In genomic region chr15:76974456-76975083, GRCh38 we compare ENCODE assay signal across 25 cellular contexts. TPM values are rescaled to one million over a fixed set of nuclear protein-coding genes. Genes with fewer than 3 reads are reported as not detected.
A peak's percentile ranks its signal among the peaks of the same experiment; 100 is the strongest.
DNase-seq lines count a peak whose midpoint lies in the region; ATAC-seq, FAIRE-seq and TF ChIP-seq lines count a peak whose summit lies in the region.
"Had no signal": no experiment of that assay in that cellular context is flagged by ENCODE, and none has a peak within 500 bp of the region (broad histone marks: within the 10 kb centered on the region; RNA-seq: fewer than 3 reads in every experiment).

No MANE protein-coding gene starts in this region.

- peak overlapping the region; percentile 2 for H3K27ac Mint-ChIP-seq in activated naive CD8-positive, alpha-beta T cell treated with anti-CD3 and anti-CD28 coated beads for 36 hours
- no peak overlapping the region for H3K27ac Mint-ChIP-seq in activated naive CD8-positive, alpha-beta T cell treated with anti-CD3 and anti-CD28 coated beads, Interleukin-2, amount 50 U/mL, for 24 hours
- H3K27ac Mint-ChIP-seq in activated naive CD8-positive, alpha-beta T cell treated with anti-CD3 and anti-CD28 coated beads, Interleukin-2, amount 10 ng/mL, durations not matched to agents 7 days and 5 days, result peak overlapping the region; percentile 41

- TF ChIP-seq POLR2A in testis (IDR thresholded peaks at IDR 0.05), result no peak

- no peak for DNase-seq in activated naive CD8-positive, alpha-beta T cell treated with anti-CD3 and anti-CD28 coated beads for 36 hours
- DNase-seq in activated naive CD8-positive, alpha-beta T cell treated with anti-CD3 and anti-CD28 coated beads, Interleukin-2, amount 50 U/mL, for 24 hours, result no peak
- no peak for DNase-seq in activated naive CD8-positive, alpha-beta T cell treated with anti-CD3 and anti-CD28 coated beads, Interleukin-2, amount 10 ng/mL, durations not matched to agents 7 days and 5 days
- DNase-seq in activated T-cell treated with anti-CD3 and anti-CD28 coated beads, Interleukin-2, amount 50 U/mL, for 4 hours, result no peak
- DNase-seq in testis, result no peak
- DNase-seq in small intestine, result no peak
- DNase-seq: activated CD4-positive, alpha-beta T cell treated with anti-CD3 and anti-CD28 coated beads for 1 hour; activated naive CD4-positive, alpha-beta T cell treated with anti-CD3 and anti-CD28 coated beads, Interleukin-2, amount 50 U/mL, for 16 hours; activated T-cell treated with anti-CD3 and anti-CD28 coated beads, Interleukin-2, amount 50 U/mL, for 24 hours; C1 segment of cervical spinal cord; COR-L47; gastrocnemius medialis; Karpas-422; kidney glomerular epithelial cell; lower lobe of right lung; MV-4-11; naive thymus-derived CD4-positive, alpha-beta T cell; NCI-H774; right lobe of liver; stimulated activated CD8-positive, alpha-beta memory T cell treated with anti-CD3 and anti-CD28 coated beads, Interleukin-4, amount 100 ng/mL, for 48 hours; transverse colon had no signal

- peaks cover 9% of the 10 kb centered on the region for H3K4me1 ChIP-seq in Loucy (ENCODE audit: insufficient read depth, low read length, poor library complexity, severe bottlenecking)
- peaks cover 9% of the 10 kb centered on the region for H3K4me1 ChIP-seq in testis
- no peaks in the 10 kb centered on the region for H3K4me1 ChIP-seq in small intestine (ENCODE audit: control insufficient read depth in 2 of 2, insufficient read depth in 1 of 2, low read depth in 1 of 2, low read length in 1 of 2)
- H3K4me1 ChIP-seq: lower lobe of right lung, prostate gland, right lobe of liver, transverse colon had no signal

- H3K27me3 ChIP-seq in Loucy (ENCODE audit: insufficient read depth, low read length, poor library complexity, severe bottlenecking) (no peaks in the 10 kb centered on the region), testis (no peaks in the 10 kb centered on the region), small intestine (ENCODE audit: control insufficient read depth in 2 of 2, insufficient read depth in 2 of 2, low read length in 2 of 2) (no peaks in the 10 kb centered on the region)
- H3K27me3 ChIP-seq: gastrocnemius medialis, right lobe of liver, transverse colon had no signal

- peaks cover 17% of the 10 kb centered on the region for H3K4me1 Mint-ChIP-seq in activated naive CD8-positive, alpha-beta T cell treated with anti-CD3 and anti-CD28 coated beads for 36 hours
- peaks cover 25% of the 10 kb centered on the region for H3K4me1 Mint-ChIP-seq in activated naive CD8-positive, alpha-beta T cell treated with anti-CD3 and anti-CD28 coated beads, Interleukin-2, amount 50 U/mL, for 24 hours
- peaks cover 27% of the 10 kb centered on the region for H3K4me1 Mint-ChIP-seq in activated naive CD8-positive, alpha-beta T cell treated with anti-CD3 and anti-CD28 coated beads, Interleukin-2, amount 10 ng/mL, durations not matched to agents 7 days and 5 days
- H3K4me1 Mint-ChIP-seq in activated T-cell treated with anti-CD3 and anti-CD28 coated beads, Interleukin-2, amount 50 U/mL, for 4 hours (ENCODE audit: low read depth), result peaks cover 15% of the 10 kb centered on the region

- no peak overlapping the region for H3K4me3 Mint-ChIP-seq in activated naive CD8-positive, alpha-beta T cell treated with anti-CD3 and anti-CD28 coated beads for 36 hours
- H3K4me3 Mint-ChIP-seq in activated naive CD8-positive, alpha-beta T cell treated with anti-CD3 and anti-CD28 coated beads, Interleukin-2, amount 50 U/mL, for 24 hours, result no peak overlapping the region
- H3K4me3 Mint-ChIP-seq in activated naive CD8-positive, alpha-beta T cell treated with anti-CD3 and anti-CD28 coated beads, Interleukin-2, amount 10 ng/mL, durations not matched to agents 7 days and 5 days, result no peak overlapping the region
- no peak overlapping the region for H3K4me3 Mint-ChIP-seq in activated T-cell treated with anti-CD3 and anti-CD28 coated beads, Interleukin-2, amount 50 U/mL, for 4 hours
- H3K4me3 Mint-ChIP-seq: activated T-cell treated with anti-CD3 and anti-CD28 coated beads, Interleukin-2, amount 50 U/mL, for 24 hours; naive thymus-derived CD4-positive, alpha-beta T cell had no signal

- H3K36me3 Mint-ChIP-seq in activated naive CD8-positive, alpha-beta T cell treated with anti-CD3 and anti-CD28 coated beads for 36 hours, result peaks cover 2% of the 10 kb centered on the region
- no peaks in the 10 kb centered on the region for H3K36me3 Mint-ChIP-seq in activated naive CD8-positive, alpha-beta T cell treated with anti-CD3 and anti-CD28 coated beads, Interleukin-2, amount 50 U/mL, for 24 hours (ENCODE audit: low read depth)
- H3K36me3 Mint-ChIP-seq in activated naive CD8-positive, alpha-beta T cell treated with anti-CD3 and anti-CD28 coated beads, Interleukin-2, amount 10 ng/mL, durations not matched to agents 7 days and 5 days, result peaks cover 3% of the 10 kb centered on the region
- no peaks in the 10 kb centered on the region for H3K36me3 Mint-ChIP-seq in activated T-cell treated with anti-CD3 and anti-CD28 coated beads, Interleukin-2, amount 50 U/mL, for 4 hours (ENCODE audit: insufficient read depth)

- H3K36me3 ChIP-seq in Loucy (ENCODE audit: insufficient read depth, low read length) (no peaks in the 10 kb centered on the region), testis (ENCODE audit: low read depth, missing control alignments) (no peaks in the 10 kb centered on the region), small intestine (ENCODE audit: control insufficient read depth in 2 of 2, insufficient read depth in 2 of 2, low read length in 2 of 2) (no peaks in the 10 kb centered on the region)
- H3K36me3 ChIP-seq: gastrocnemius medialis, lower lobe of right lung, prostate gland, right lobe of liver, transverse colon had no signal

- H3K27ac ChIP-seq in testis (no peak overlapping the region), small intestine (ENCODE audit: low read depth in 1 of 2, low read length in 1 of 2) (no peak overlapping the region)
- H3K27ac ChIP-seq: gastrocnemius medialis, lower lobe of right lung, prostate gland, right lobe of liver, SK-N-MC, transverse colon had no signal

- WGBS in testis, 2 donors, result 80% methylated on average over 4 to 5 of the region's 5 CpGs
- 77 to 83% (median 80%) methylated on average over 5 of the region's 5 CpGs for WGBS in small intestine, 3 donors

- no peaks in the 10 kb centered on the region for H3K9me2 ChIP-seq in Loucy (replicated peaks; ENCODE audit: low read depth, low read length)

- POLR2A ChIA-PET in activated naive CD8-positive, alpha-beta T cell treated with anti-CD3 and anti-CD28 coated beads, Interleukin-2, amount 10 ng/mL, durations not matched to agents 7 days and 5 days (lab: Charles Lee), result interaction anchor here (0.9 to 2.3 kb wide), 3 partner anchors 21 to 205 kb away, joined by 3 to 17 read pairs (median 12); partner anchors contain the start of gene PSTPIP1

- H3K9me3 ChIP-seq in Loucy (ENCODE audit: insufficient read depth, low read depth, low read length) (no peaks in the 10 kb centered on the region), testis (no peaks in the 10 kb centered on the region), small intestine (ENCODE audit: control insufficient read depth, low read depth) (no peaks in the 10 kb centered on the region)
- H3K9me3 ChIP-seq: gastrocnemius medialis, lower lobe of right lung, prostate gland, right lobe of liver, transverse colon had no signal

- no peaks in the 10 kb centered on the region for H3K27me3 Mint-ChIP-seq in activated naive CD8-positive, alpha-beta T cell treated with anti-CD3 and anti-CD28 coated beads for 36 hours
- no peaks in the 10 kb centered on the region for H3K27me3 Mint-ChIP-seq in activated naive CD8-positive, alpha-beta T cell treated with anti-CD3 and anti-CD28 coated beads, Interleukin-2, amount 50 U/mL, for 24 hours
- peaks cover 3% of the 10 kb centered on the region for H3K27me3 Mint-ChIP-seq in activated naive CD8-positive, alpha-beta T cell treated with anti-CD3 and anti-CD28 coated beads, Interleukin-2, amount 10 ng/mL, durations not matched to agents 7 days and 5 days
- no peaks in the 10 kb centered on the region for H3K27me3 Mint-ChIP-seq in activated T-cell treated with anti-CD3 and anti-CD28 coated beads, Interleukin-2, amount 50 U/mL, for 4 hours (ENCODE audit: low read depth)
- H3K27me3 Mint-ChIP-seq: activated T-cell treated with anti-CD3 and anti-CD28 coated beads, Interleukin-2, amount 50 U/mL, for 24 hours had no signal

- H3K4me3 ChIP-seq in Loucy (ENCODE audit: low read length, poor library complexity, severe bottlenecking) (no peak overlapping the region), testis (no peak overlapping the region), small intestine (ENCODE audit: low read depth in 1 of 2, low read length in 2 of 2) (no peak overlapping the region)
- H3K4me3 ChIP-seq: gastrocnemius medialis, lower lobe of right lung, prostate gland, right lobe of liver, SK-N-MC, transverse colon had no signal

- no peak for FAIRE-seq in small intestine (lab: Jason Lieb, UNC)

- intact Hi-C loops in testis (cut with DNase I; ENCODE audit: low total_unique reads), result no loop called here

- H3K4me2 ChIP-seq in Loucy (ENCODE audit: low read depth, low read length, poor library complexity, severe bottlenecking), result no peak overlapping the region

- peaks cover 2% of the 10 kb centered on the region for H3K9me3 Mint-ChIP-seq in activated naive CD8-positive, alpha-beta T cell treated with anti-CD3 and anti-CD28 coated beads for 36 hours
- H3K9me3 Mint-ChIP-seq in activated naive CD8-positive, alpha-beta T cell treated with anti-CD3 and anti-CD28 coated beads, Interleukin-2, amount 50 U/mL, for 24 hours, result peaks cover 4% of the 10 kb centered on the region
- peaks cover 2% of the 10 kb centered on the region for H3K9me3 Mint-ChIP-seq in activated naive CD8-positive, alpha-beta T cell treated with anti-CD3 and anti-CD28 coated beads, Interleukin-2, amount 10 ng/mL, durations not matched to agents 7 days and 5 days
- peaks cover 5% of the 10 kb centered on the region for H3K9me3 Mint-ChIP-seq in activated T-cell treated with anti-CD3 and anti-CD28 coated beads, Interleukin-2, amount 50 U/mL, for 4 hours
- H3K9me3 Mint-ChIP-seq: activated T-cell treated with anti-CD3 and anti-CD28 coated beads, Interleukin-2, amount 50 U/mL, for 24 hours had no signal

- ATAC-seq in activated naive CD8-positive, alpha-beta T cell treated with anti-CD3 and anti-CD28 coated beads, Interleukin-2, amount 50 U/mL, for 24 hours, result no peak
- ATAC-seq in activated naive CD8-positive, alpha-beta T cell treated with anti-CD3 and anti-CD28 coated beads, Interleukin-2, amount 10 ng/mL, durations not matched to agents 7 days and 5 days (ENCODE audit: low read depth), result no peak
- no peak for ATAC-seq in activated T-cell treated with anti-CD3 and anti-CD28 coated beads, Interleukin-2, amount 50 U/mL, for 4 hours
- ATAC-seq: gastrocnemius medialis; HCT116; naive thymus-derived CD4-positive, alpha-beta T cell; right lobe of liver had no signal

- no peaks in the 10 kb centered on the region for H3K79me2 ChIP-seq in Loucy (ENCODE audit: insufficient read depth, low read length)

- H2AFZ ChIP-seq in Loucy (ENCODE audit: low read length), result no peak overlapping the region

- H3K9ac ChIP-seq in Loucy (ENCODE audit: low read depth, low read length, poor library complexity, severe bottlenecking), result no peak overlapping the region

- no peaks in the 10 kb centered on the region for H4K20me1 ChIP-seq in Loucy (ENCODE audit: insufficient read depth, low read length, poor library complexity, severe bottlenecking)

- TF ChIP-seq CTCF in Loucy (conservative IDR thresholded peaks at IDR 0.05; ENCODE audit: low read length) (peak; percentile 28; the same call in 1 of the 2 replicates), testis (IDR thresholded peaks at IDR 0.05) (no peak)

- no peaks in the 10 kb centered on the region for H3F3A ChIP-seq in Loucy (ENCODE audit: low read depth)

RNA-seq across cellular contexts. Expression of gene PSTPIP1, which starts 20.4 kb away (rescaled TPM):
- 10 to 100 TPM; 93.4 to 94.5 TPM for total RNA-seq in activated naive CD8-positive, alpha-beta T cell treated with anti-CD3 and anti-CD28 coated beads for 36 hours
- 100 to 1,000 TPM; 238 to 241 TPM for total RNA-seq in activated naive CD8-positive, alpha-beta T cell treated with anti-CD3 and anti-CD28 coated beads, Interleukin-2, amount 10 ng/mL, durations not matched to agents 7 days and 5 days
- 100 to 1,000 TPM in 1 of 3 donors, 10 to 100 TPM in 2; 85.4 to 130 (median 92.1) TPM for total RNA-seq in activated T-cell treated with anti-CD3 and anti-CD28 coated beads, Interleukin-2, amount 50 U/mL, for 4 hours
- 1 to 10 TPM; 5.0 to 8.6 TPM for total RNA-seq in testis
- polyA plus RNA-seq in testis (ENCODE audit: insufficient read depth, low read depth, low replicate concordance), result 7.9 TPM
- 10 to 100 TPM in 1 of 3 donors, 1 to 10 TPM in 2; 1.8 to 17.0 (median 4.1) TPM for polyA plus RNA-seq in small intestine

RNA-seq across cellular contexts. Expression of gene RCN2, which starts 43.0 kb away (rescaled TPM):
- 10 to 100 TPM; 27.9 to 30.3 TPM for total RNA-seq in activated naive CD8-positive, alpha-beta T cell treated with anti-CD3 and anti-CD28 coated beads for 36 hours
- total RNA-seq in activated naive CD8-positive, alpha-beta T cell treated with anti-CD3 and anti-CD28 coated beads, Interleukin-2, amount 10 ng/mL, durations not matched to agents 7 days and 5 days, result 10 to 100 TPM; 29.6 TPM
- 10 to 100 TPM; 26.7 to 30.3 (median 27.5) TPM for total RNA-seq in activated T-cell treated with anti-CD3 and anti-CD28 coated beads, Interleukin-2, amount 50 U/mL, for 4 hours
- total RNA-seq in testis, result 10 to 100 TPM; 61.1 to 78.3 TPM
- polyA plus RNA-seq in testis (ENCODE audit: insufficient read depth, low read depth, low replicate concordance) (164 TPM), small intestine (10 to 100 TPM; 11.6 to 38.9 (median 14.1) TPM)

Comparison
In these comparisons a context has a peak if more than half of its experiments do, and no peak if none do; other contexts are left out.
1. RNA of gene PSTPIP1, which starts 20.4 kb away (total RNA-seq): 238 to 241 TPM in activated naive CD8-positive, alpha-beta T cell treated with anti-CD3 and anti-CD28 coated beads, Interleukin-2, amount 10 ng/mL, durations not matched to agents 7 days and 5 days, 93.4 to 94.5 TPM in activated naive CD8-positive, alpha-beta T cell treated with anti-CD3 and anti-CD28 coated beads for 36 hours and 85.4 to 130 TPM in activated T-cell treated with anti-CD3 and anti-CD28 coated beads, Interleukin-2, amount 50 U/mL, for 4 hours; 5.0 to 8.6 TPM in testis; every median in the first group is over 4 times any median in the second.